ENCODE assay signal across 32 cellular contexts in the genomic region with DNA sequence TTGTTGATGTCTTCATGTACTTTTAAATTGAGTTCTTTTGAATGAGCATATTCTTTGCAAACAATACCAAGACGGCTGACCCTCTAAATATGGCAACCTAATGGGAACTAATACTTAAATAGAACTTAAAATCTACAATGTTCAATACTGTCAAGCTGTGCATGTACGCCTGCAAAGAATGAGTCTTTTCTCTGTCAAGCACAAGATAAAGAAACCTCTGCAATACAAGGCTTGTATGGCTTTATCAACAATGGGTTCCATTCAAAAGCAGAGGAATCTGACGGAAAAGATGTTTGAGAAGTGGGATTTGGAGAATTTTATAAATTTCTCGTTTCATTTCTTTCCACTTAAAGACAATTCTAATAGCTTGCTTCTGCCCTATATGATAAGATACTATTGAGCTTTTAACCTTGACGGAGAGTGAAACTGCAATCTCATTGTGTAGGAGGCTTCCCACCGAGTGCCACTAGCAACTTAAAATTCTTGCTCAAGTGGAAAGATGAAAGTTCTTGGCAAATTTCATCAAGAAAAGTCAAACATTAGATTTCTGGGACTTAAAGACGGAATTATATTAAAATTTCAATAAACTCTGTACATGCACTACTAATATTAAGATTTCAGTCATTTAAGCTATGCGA.
"Had no signal": no experiment of that assay in that cellular context is flagged by ENCODE, and none has a peak within 500 bp of the region (broad histone marks: within the 10 kb centered on the region; RNA-seq: fewer than 3 reads in every experiment).

No MANE protein-coding gene starts in this region.

- H3K9ac ChIP-seq: KMS-11 had no signal

- H3K36me3 ChIP-seq: adrenal gland, SJSA1 had no signal

- H3K4me2 ChIP-seq: KMS-11 had no signal

- H3K27me3 ChIP-seq: adrenal gland, body of pancreas, breast epithelium, SJSA1 had no signal

- H3K4me3 ChIP-seq: adrenal gland, body of pancreas, breast epithelium, SJSA1 had no signal

- H3K4me1 ChIP-seq: adrenal gland, body of pancreas, breast epithelium had no signal

- DNase-seq: activated B cell treated with CpG ODN at 0.5 μM for 24 hours; activated CD4-positive, alpha-beta T cell treated with anti-CD3 and anti-CD28 coated beads for 1 hour; activated CD4-positive, alpha-beta T cell treated with anti-CD3 and anti-CD28 coated beads for 48 hours; activated CD8-positive, alpha-beta T cell treated with anti-CD3 and anti-CD28 coated beads for 36 hours; activated gamma-delta T cell treated with Interleukin-2 at 50 U/mL for 16 hours; activated naive CD4-positive, alpha-beta T cell treated with anti-CD3 and anti-CD28 coated beads for 36 hours; activated T-cell treated with anti-CD3 and anti-CD28 coated beads, Interleukin-2, amount 50 U/mL, for 4 hours; adrenal gland; body of pancreas; MM.1S; MV-4-11; NCI-H1092; NCI-H1436 treated with DMSO at 0.1 percent for 48 hours; NCI-H1694 treated with DMSO at 0.1 percent for 48 hours; NCI-H2029 treated with DMSO at 0.1 percent for 48 hours; NCI-H2107; NCI-H2171; NCI-H510A; NCI-H526; NCI-H748 treated with DMSO at 0.1 percent for 48 hours; NK-92 treated with Interleukin-12 subunit alpha and Interleukin-12 subunit beta, amount 100 ng/mL, for 24 hours; SHP77 treated with DMSO at 0.1 percent for 48 hours; T-cell; T-helper 17 cell; T-helper 9 cell had no signal

- H3K27ac ChIP-seq: adrenal gland, body of pancreas, breast epithelium, KMS-11, SJSA1, VCaP had no signal

- ATAC-seq: activated CD8-positive, alpha-beta T cell treated with anti-CD3 and anti-CD28 coated beads for 36 hours; activated naive CD4-positive, alpha-beta T cell treated with anti-CD3 and anti-CD28 coated beads, Interleukin-2, amount 50 U/mL, for 72 hours; activated T-cell treated with anti-CD3 and anti-CD28 coated beads, Interleukin-2, amount 50 U/mL, for 4 hours; body of pancreas; Panc1; SK-N-SH treated with all-trans-retinoic acid at 6 μM for 48 hours; T-cell; T-helper 17 cell had no signal

- H3K9me3 ChIP-seq: adrenal gland, body of pancreas, breast epithelium, SJSA1 had no signal
